Comparison of ENCODE assay signal across 17 cellular contexts in genomic region chr10:119116326-119116951, GRCh38.
"Had no signal": no experiment of that assay in that cellular context is flagged by ENCODE, and none has a peak within 500 bp of the region (broad histone marks: within the 10 kb centered on the region; RNA-seq: fewer than 3 reads in every experiment).

No MANE protein-coding gene starts in this region.

- DNase-seq: activated CD4-positive, alpha-beta T cell treated with anti-CD3 and anti-CD28 coated beads, Interleukin-2, amount 50 U/mL, for 1 hour; activated CD8-positive, alpha-beta memory T cell treated with anti-CD3 and anti-CD28 coated beads for 24 hours; activated naive CD4-positive, alpha-beta T cell treated with anti-CD3 and anti-CD28 coated beads, Interleukin-2, amount 10 ng/mL, durations not matched to agents 7 days and 5 days; amniotic stem cell; cortex of kidney; effector memory CD4-positive, alpha-beta T cell; foreskin melanocyte; left colon; naive B cell; stimulated activated CD4-positive, alpha-beta T cell treated with anti-CD3 and anti-CD28 coated beads, Interleukin-4, amount 100 ng/mL, for 24 hours; stimulated activated naive CD8-positive, alpha-beta T cell treated with anti-CD3 and anti-CD28 coated beads, Interleukin-15, Interleukin-2, amounts not matched to agents 100 U/mL and 50 U/mL, for 24 hours had no signal

- H3K27ac Mint-ChIP-seq: activated naive CD4-positive, alpha-beta T cell treated with anti-CD3 and anti-CD28 coated beads, Interleukin-2, amount 10 ng/mL, durations not matched to agents 7 days and 5 days; activated T-helper 2 cell treated with anti-CD3 and anti-CD28 coated beads, Interferon-gamma antibody, Interleukin-2, Interleukin-4, amounts not matched to agents 10 μg/mL and 5 μg/mL and 100 μg/mL, durations not matched to agents 14 hours and 24 hours and 36 hours; type B pancreatic cell had no signal

- H3K27me3 Mint-ChIP-seq: activated naive CD4-positive, alpha-beta T cell treated with anti-CD3 and anti-CD28 coated beads, Interleukin-2, amount 10 ng/mL, durations not matched to agents 7 days and 5 days; central memory CD8-positive, alpha-beta T cell; naive B cell; type B pancreatic cell had no signal

- H3K4me3 ChIP-seq: skin epidermis, suprapubic skin had no signal

- H3K9me3 ChIP-seq: suprapubic skin had no signal

- H3K27ac ChIP-seq: parathyroid adenoma, skin epidermis, suprapubic skin had no signal

- H3K9me3 Mint-ChIP-seq: activated naive CD4-positive, alpha-beta T cell treated with anti-CD3 and anti-CD28 coated beads, Interleukin-2, amount 10 ng/mL, durations not matched to agents 7 days and 5 days; activated T-helper 2 cell treated with anti-CD3 and anti-CD28 coated beads, Interferon-gamma antibody, Interleukin-2, Interleukin-4, amounts not matched to agents 10 μg/mL and 5 μg/mL and 100 μg/mL, durations not matched to agents 14 hours and 24 hours and 36 hours; central memory CD8-positive, alpha-beta T cell; naive B cell; type B pancreatic cell had no signal

- H3K4me3 Mint-ChIP-seq: activated naive CD4-positive, alpha-beta T cell treated with anti-CD3 and anti-CD28 coated beads, Interleukin-2, amount 10 ng/mL, durations not matched to agents 7 days and 5 days; central memory CD8-positive, alpha-beta T cell; naive B cell; type B pancreatic cell had no signal

- ATAC-seq: left colon; stimulated activated naive CD8-positive, alpha-beta T cell treated with anti-CD3 and anti-CD28 coated beads, Interleukin-15, Interleukin-2, amounts not matched to agents 100 U/mL and 50 U/mL, for 24 hours had no signal

- H3K27me3 ChIP-seq: suprapubic skin had no signal

- H3K4me1 ChIP-seq: suprapubic skin had no signal
